Comparison of ENCODE assay signal across 8 cellular contexts in genomic region chr19:10769533-10770491, GRCh38. TPM values are rescaled to one million over a fixed set of nuclear protein-coding genes. Genes with fewer than 3 reads are reported as not detected.
DNase-seq lines count a peak whose midpoint lies in the region; TF ChIP-seq lines count a peak whose summit lies in the region.

No MANE protein-coding gene starts in this region.

- no peak overlapping the region for H3K4me3 ChIP-seq in H7 (ENCODE audit: insufficient read depth, low read depth, low read length)

- POLR2A ChIA-PET in GM10248 (lab: Yijun Ruan, JAX) = no interaction called here

- in situ Hi-C loops in GM13976 (cut with MboI; ENCODE audit: low sequenced_read_pairs, unreplicated experiment) = no loop called here

- no peaks in the 10 kb centered on the region for H3K27me3 Mint-ChIP-seq in osteocyte (ENCODE audit: unreplicated experiment)

- no peaks in the 10 kb centered on the region for H3K27me3 ChIP-seq in H7 (ENCODE audit: control insufficient read depth, insufficient read depth, low read length)

- peak; percentile 63 for DNase-seq in H7
- DNase-seq in UCSD-AML1 (lab: John Stamatoyannopoulos, UW; ENCODE audit: unreplicated experiment) = peak; percentile 34
- peak; percentile 91 for DNase-seq in globus pallidus (ENCODE audit: low spot score)
- no peak for DNase-seq in osteocyte (ENCODE audit: extremely low spot score, unreplicated experiment)
- no peak for DNase-seq in GM10248 (ENCODE audit: extremely low spot score)
- DNase-seq in DMS153 (lab: John Stamatoyannopoulos, UW) = no peak
- no peak for DNase-seq in GM13976 (ENCODE audit: low spot score)
- DNase-seq in middle frontal gyrus (ENCODE audit: extremely low spot score, low spot score) = no peak

- H3K36me3 ChIP-seq in H7 (replicated peaks; ENCODE audit: control insufficient read depth, insufficient read depth, low read length) = peaks cover 6% of the 10 kb centered on the region

- H3K9me3 Mint-ChIP-seq in osteocyte (ENCODE audit: unreplicated experiment) = no peaks in the 10 kb centered on the region

- peaks cover 39% of the 10 kb centered on the region for H3K4me1 Mint-ChIP-seq in osteocyte (ENCODE audit: unreplicated experiment)

- H3K27ac Mint-ChIP-seq in osteocyte (ENCODE audit: unreplicated experiment) = peak overlapping the region; percentile 63

- CTCF ChIA-PET in GM10248 (lab: Yijun Ruan, JAX) = interaction anchor here (0.9 to 1.9 kb wide), 7 partner anchors 8 to 87 kb away, joined by 3 to 11 read pairs (median 5); partner anchors contain the start of gene DNM2

- no peak overlapping the region for H3K4me3 Mint-ChIP-seq in osteocyte (ENCODE audit: unreplicated experiment)

- peak; percentile 45 for TF ChIP-seq CTCF in osteocyte (IDR thresholded peaks at IDR 0.05)
- TF ChIP-seq CTCF in GM10248 (IDR thresholded peaks at IDR 0.05; ENCODE audit: control extremely low read depth, extremely low read depth, low read depth, missing control alignments) = no peak
- no peak for TF ChIP-seq CTCF in GM13976 (IDR thresholded peaks at IDR 0.05; ENCODE audit: borderline replicate concordance, control extremely low read depth, extremely low read depth, insufficient read depth, missing control alignments)

- peaks cover 11% of the 10 kb centered on the region for H3K36me3 Mint-ChIP-seq in osteocyte (ENCODE audit: unreplicated experiment)

RNA-seq across cellular contexts. Expression of gene DNM2, which starts 51.9 kb away (rescaled TPM):
- 77.6 and 89.9 TPM in 2 replicates for total RNA-seq in H7 (2014; rRNA removed; shearing (Covaris generic))
- total RNA-seq in osteocyte = 157 and 163 TPM in 2 replicates

Comparison
In these comparisons a context has a peak if more than half of its experiments do, and no peak if none do; other contexts are left out.
1. DNase-seq: peak in H7 (single experiment), UCSD-AML1 (single experiment) and globus pallidus (single experiment); none in osteocyte (single experiment), GM10248 (single experiment), DMS153 (single experiment), GM13976 (single experiment) and middle frontal gyrus (single experiment).